In the genomic region with DNA sequence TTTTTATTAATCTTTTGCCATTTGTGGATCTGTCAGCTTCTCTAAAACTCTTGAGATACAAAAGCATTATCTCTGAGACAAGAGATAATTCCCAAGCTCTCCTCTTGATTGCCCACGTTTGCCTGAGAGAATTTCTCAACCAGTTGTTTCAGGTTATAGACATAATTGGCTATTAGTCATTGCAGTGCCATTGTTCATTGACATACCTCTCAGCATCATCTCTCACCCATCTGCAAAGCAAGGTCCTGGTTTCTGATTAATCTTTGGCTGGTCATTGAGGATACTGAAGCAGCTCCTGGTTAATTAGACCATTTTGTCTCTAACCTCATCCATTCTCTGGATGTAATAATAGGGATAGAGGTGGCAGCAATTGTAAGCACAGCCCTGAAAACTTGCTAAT, we compare ENCODE assay signal across 31 cellular contexts.
"Had no signal": no experiment of that assay in that cellular context is flagged by ENCODE, and none has a peak within 500 bp of the region (broad histone marks: within the 10 kb centered on the region; RNA-seq: fewer than 3 reads in every experiment).

No MANE protein-coding gene starts in this region.

- H3K9me3 ChIP-seq: adrenal gland, ascending aorta, colonic mucosa, psoas muscle, right atrium auricular region, thyroid gland, upper lobe of left lung, vagina had no signal

- H3K27ac Mint-ChIP-seq: activated B cell treated with CpG ODN at 0.5 μM for 24 hours; activated CD8-positive, alpha-beta T cell treated with anti-CD3 and anti-CD28 coated beads for 36 hours; activated naive CD8-positive, alpha-beta T cell treated with anti-CD3 and anti-CD28 coated beads for 36 hours; activated T-cell treated with anti-CD3 and anti-CD28 coated beads, Interleukin-2, amount 50 U/mL, for 72 hours; brain; mesothelial cell of epicardium; naive B cell; stimulated activated naive B cell treated with anti-CD40 and anti-IgM and Interleukin-4, amounts not matched to agents 10 μg/mL and 1 μg/mL and 100 μg/mL, for 72 hours; T-helper 2 cell treated with Interferon-gamma antibody and Interleukin-4, amounts not matched to agents 5 μg/mL and 100 μg/mL, for 36 hours had no signal

- H3K36me3 Mint-ChIP-seq: activated naive CD8-positive, alpha-beta T cell treated with anti-CD3 and anti-CD28 coated beads for 36 hours; brain; mesothelial cell of epicardium; naive B cell; stimulated activated naive B cell treated with anti-CD40 and anti-IgM and Interleukin-4, amounts not matched to agents 10 μg/mL and 1 μg/mL and 100 μg/mL, for 72 hours had no signal

- H3K4me1 Mint-ChIP-seq: activated B cell treated with CpG ODN at 0.5 μM for 24 hours; activated naive CD8-positive, alpha-beta T cell treated with anti-CD3 and anti-CD28 coated beads for 36 hours; brain; naive B cell; stimulated activated naive B cell treated with anti-CD40 and anti-IgM and Interleukin-4, amounts not matched to agents 10 μg/mL and 1 μg/mL and 100 μg/mL, for 72 hours had no signal

- H3K4me3 ChIP-seq: adrenal gland, ascending aorta, cardiac muscle cell, colonic mucosa, psoas muscle, right atrium auricular region, smooth muscle cell, stomach, thyroid gland, upper lobe of left lung, vagina had no signal

- H3K27me3 Mint-ChIP-seq: activated B cell treated with CpG ODN at 0.5 μM for 24 hours; activated CD8-positive, alpha-beta T cell treated with anti-CD3 and anti-CD28 coated beads for 36 hours; activated naive CD8-positive, alpha-beta T cell treated with anti-CD3 and anti-CD28 coated beads for 36 hours; brain; naive B cell; stimulated activated naive B cell treated with anti-CD40 and anti-IgM and Interleukin-4, amounts not matched to agents 10 μg/mL and 1 μg/mL and 100 μg/mL, for 72 hours had no signal

- DNase-seq: activated B cell treated with CpG ODN at 0.5 μM for 24 hours; activated CD4-positive, alpha-beta T cell treated with anti-CD3 and anti-CD28 coated beads, Interleukin-2, amount 50 U/mL, for 1 hour; activated CD8-positive, alpha-beta T cell treated with anti-CD3 and anti-CD28 coated beads for 36 hours; activated naive CD4-positive, alpha-beta T cell treated with Interleukin-2 at 50 U/mL for 16 hours; activated naive CD8-positive, alpha-beta T cell treated with anti-CD3 and anti-CD28 coated beads for 36 hours; activated T-cell treated with anti-CD3 and anti-CD28 coated beads for 4 hours; activated T-cell treated with anti-CD3 and anti-CD28 coated beads, Interleukin-2, amount 50 U/mL, for 72 hours; adrenal gland; cerebellar nuclear complex; colonic mucosa; effector memory CD4-positive, alpha-beta T cell; foreskin fibroblast; left colon; mammary epithelial cell; naive B cell; occipital lobe; psoas muscle; stimulated activated CD4-positive, alpha-beta T cell treated with anti-CD3 and anti-CD28 coated beads, Interleukin-1b, Interleukin-23, amount 100 ng/mL, for 48 hours; stimulated activated naive B cell treated with anti-CD40 and anti-IgM and Interleukin-4, amounts not matched to agents 10 μg/mL and 1 μg/mL and 100 μg/mL, for 72 hours; stomach; thyroid gland; upper lobe of left lung had no signal

- ATAC-seq: activated CD8-positive, alpha-beta T cell treated with anti-CD3 and anti-CD28 coated beads for 36 hours; activated T-cell treated with anti-CD3 and anti-CD28 coated beads, Interleukin-2, amount 50 U/mL, for 72 hours; esophagus mucosa; left colon; psoas muscle; stimulated activated naive B cell treated with anti-CD40 and anti-IgM and Interleukin-4, amounts not matched to agents 10 μg/mL and 1 μg/mL and 100 μg/mL, for 72 hours had no signal

- H3K4me3 Mint-ChIP-seq: activated B cell treated with CpG ODN at 0.5 μM for 24 hours; activated CD8-positive, alpha-beta T cell treated with anti-CD3 and anti-CD28 coated beads for 36 hours; activated naive CD8-positive, alpha-beta T cell treated with anti-CD3 and anti-CD28 coated beads for 36 hours; activated T-cell treated with anti-CD3 and anti-CD28 coated beads, Interleukin-2, amount 50 U/mL, for 72 hours; brain; mesothelial cell of epicardium; naive B cell; stimulated activated naive B cell treated with anti-CD40 and anti-IgM and Interleukin-4, amounts not matched to agents 10 μg/mL and 1 μg/mL and 100 μg/mL, for 72 hours; T-helper 2 cell treated with Interferon-gamma antibody and Interleukin-4, amounts not matched to agents 5 μg/mL and 100 μg/mL, for 36 hours had no signal
